ENCODE assay signal across 11 cellular contexts in genomic region chr3:140505256-140505655, GRCh38.
DNase-seq lines count a peak whose midpoint lies in the region; ATAC-seq, FAIRE-seq and TF ChIP-seq lines count a peak whose summit lies in the region.
"Had no signal": no experiment of that assay in that cellular context is flagged by ENCODE, and none has a peak within 500 bp of the region (broad histone marks: within the 10 kb centered on the region; RNA-seq: fewer than 3 reads in every experiment).

No MANE protein-coding gene starts in this region.

- no peak for FAIRE-seq in D721Med (lab: Jason Lieb, UNC)
- FAIRE-seq: endometrium, H54 had no signal

- peak; percentile 97 for ATAC-seq in GM19463 (IDR thresholded peaks at IDR 0.05; ENCODE audit: unreplicated experiment)
- peak; percentile 92 for ATAC-seq in HG03432 (IDR thresholded peaks at IDR 0.05; ENCODE audit: unreplicated experiment)
- ATAC-seq in GM21526 (IDR thresholded peaks at IDR 0.05; ENCODE audit: low FRiP score, unreplicated experiment): no peak

- DNase-seq in DMS153 (lab: John Stamatoyannopoulos, UW) (peak; percentile 25), glomerular visceral epithelial cell (ENCODE audit: extremely low spot score) (peak; percentile 33), D721Med (ENCODE audit: insufficient read length, low spot score) (no peak)
- DNase-seq in NK-92 treated with Interleukin-12 subunit alpha and Interleukin-12 subunit beta, amount 100 ng/mL, for 24 hours (lab: John Stamatoyannopoulos, UW): no peak
- DNase-seq in activated CD4-positive, CD25-positive, alpha-beta regulatory T cell treated with anti-CD3 and anti-CD28 coated beads, Interleukin-2, amount 50 U/mL, for 72 hours: no peak
- DNase-seq: CD4-positive, alpha-beta memory T cell had no signal

- no peak for TF ChIP-seq CTCF in D721Med (IDR thresholded peaks at IDR 0.05; ENCODE audit: insufficient read depth, missing control alignments)

Comparison
In these comparisons a context has a peak if more than half of its experiments do, and no peak if none do; other contexts are left out.
1. DNase-seq: peak in DMS153 (single experiment) and glomerular visceral epithelial cell (single experiment); none in D721Med (single experiment), NK-92 treated with Interleukin-12 subunit alpha and Interleukin-12 subunit beta, amount 100 ng/mL, for 24 hours (single experiment) and activated CD4-positive, CD25-positive, alpha-beta regulatory T cell treated with anti-CD3 and anti-CD28 coated beads, Interleukin-2, amount 50 U/mL, for 72 hours (single experiment).